Comparison of ENCODE assay signal across 8 cellular contexts in genomic region chr1:201559679-201560162, GRCh38. TPM values are rescaled to one million over a fixed set of nuclear protein-coding genes. Genes with fewer than 3 reads are reported as not detected.
DNase-seq lines count a peak whose midpoint lies in the region; ATAC-seq and TF ChIP-seq lines count a peak whose summit lies in the region.

No MANE protein-coding gene starts in this region.

- H3K27me3 Mint-ChIP-seq in brain: no peaks in the 10 kb centered on the region

- no peaks in the 10 kb centered on the region for H3K36me3 Mint-ChIP-seq in brain

- ATAC-seq in HG03095 (IDR thresholded peaks at IDR 0.05; ENCODE audit: unreplicated experiment): no peak

- peak overlapping the region; percentile 74 to 94 (median 86) for H3K27ac Mint-ChIP-seq in brain

- no peak overlapping the region for H3K4me3 ChIP-seq in HFF-Myc (replicated peaks; ENCODE audit: low read depth, low read length)

- H3K4me1 Mint-ChIP-seq in brain: peaks cover 43% of the 10 kb centered on the region

- H3K9me3 Mint-ChIP-seq in brain: peaks cover 0 to 4% (median 0%) of the 10 kb centered on the region in 5 experiments

- peak; percentile 91 for DNase-seq in Daoy (ENCODE audit: low read depth)
- peak; percentile 63 for DNase-seq in HFF-Myc (ENCODE audit: extremely low read depth, low read depth)
- peak; percentile 50 for DNase-seq in NCI-H2081 treated with DMSO at 0.1 percent for 48 hours (lab: John Stamatoyannopoulos, UW)
- DNase-seq in UCSD-AML1 (lab: John Stamatoyannopoulos, UW; ENCODE audit: unreplicated experiment): peak; percentile 77
- DNase-seq in iris pigment epithelial cell (ENCODE audit: low read depth): peak; percentile 86
- peak; percentile 50 to 55 for DNase-seq in stimulated activated CD4-positive, alpha-beta T cell treated with anti-CD3 and anti-CD28 coated beads, Interleukin-15, amount 100 ng/mL, for 48 hours (ENCODE audit: low read depth in 2 of 2)

- peak overlapping the region in 1 of 5 experiments; percentile 22 for H3K4me3 Mint-ChIP-seq in brain

- TF ChIP-seq CTCF in HFF-Myc (IDR thresholded peaks at IDR 0.05; ENCODE audit: low read depth, low read length, missing control alignments): peak; percentile 95
- TF ChIP-seq CTCF in brain (conservative IDR thresholded peaks at IDR 0.05): peak; percentile 99

RNA-seq across cellular contexts. Expression of gene NAV1, which starts 20.8 kb away (rescaled TPM):
- 39.2 and 51.8 TPM in 2 replicates for total RNA-seq in Daoy (2014; rRNA removed; shearing (Covaris generic))
- 55.4 TPM for polyA plus RNA-seq in brain (ENCODE audit: insufficient read depth, low read depth, low replicate concordance)

RNA-seq across cellular contexts. Expression of gene CSRP1, which starts 52.8 kb away (rescaled TPM):
- 866 and 897 TPM in 2 replicates for total RNA-seq in Daoy (2014; rRNA removed; shearing (Covaris generic))
- 599 TPM for polyA plus RNA-seq in brain (ENCODE audit: insufficient read depth, low read depth, low replicate concordance)
